Comparison of ENCODE assay signal across 7 cellular contexts in the genomic region with DNA sequence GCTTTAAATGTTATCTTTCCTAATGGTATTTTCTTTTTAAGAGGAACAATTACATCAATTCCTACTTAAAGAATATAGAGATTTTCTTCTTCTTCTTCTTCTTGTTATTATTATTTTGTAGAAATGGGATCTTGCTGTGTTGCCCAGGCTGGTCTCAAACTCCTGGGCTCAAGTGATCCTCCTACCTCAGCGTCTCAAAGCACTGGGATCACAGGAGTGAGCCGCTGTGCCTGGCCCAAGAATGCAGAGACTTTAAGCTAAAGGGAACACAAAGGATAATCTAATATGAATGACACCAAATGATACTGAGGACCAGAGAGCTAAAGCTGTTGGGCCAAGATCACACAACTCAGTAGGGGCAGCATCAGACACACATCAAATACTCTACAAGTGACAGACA.
"Had no signal": no experiment of that assay in that cellular context is flagged by ENCODE, and none has a peak within 500 bp of the region (broad histone marks: within the 10 kb centered on the region; RNA-seq: fewer than 3 reads in every experiment).

No MANE protein-coding gene starts in this region.

- H3K27ac ChIP-seq: HL-60 had no signal

- H3K4me3 ChIP-seq: K562 had no signal

- FAIRE-seq: HTR-8/SVneo, K562 had no signal

- H3K4me3 Mint-ChIP-seq: IgD-negative memory B cell had no signal

- H3K4me1 Mint-ChIP-seq: IgD-negative memory B cell had no signal

- H3K36me3 Mint-ChIP-seq: IgD-negative memory B cell had no signal

- H3K27ac Mint-ChIP-seq: IgD-negative memory B cell had no signal

- DNase-seq: IMR-90, KBM-7, KG1 had no signal

- ATAC-seq: K562 had no signal
